ENCODE assay signal across 8 cellular contexts in genomic region chr2:167127135-167127534, GRCh38.
A peak's percentile ranks its signal among the peaks of the same experiment; 100 is the strongest.
DNase-seq lines count a peak whose midpoint lies in the region; ATAC-seq and TF ChIP-seq lines count a peak whose summit lies in the region.

No MANE protein-coding gene starts in this region.

- ATAC-seq in RWPE2 (ENCODE audit: low read depth) = peak; percentile 75
- ATAC-seq in GM21737 (IDR thresholded peaks at IDR 0.05; ENCODE audit: unreplicated experiment) = no peak
- no peak for ATAC-seq in HG02973 (IDR thresholded peaks at IDR 0.05; ENCODE audit: unreplicated experiment)

- intact Hi-C loops in transverse colon (cut with DNase I; ENCODE audit: low total_unique reads) = no loop called here

- in situ Hi-C loops in transverse colon (cut with MboI; ENCODE audit: low pct_ligation_motif_present in 1 of 4, low pct_unique_long_range_greater_than_20kb in 1 of 4, low sequenced_read_pairs in 3 of 4) = no loop called here

- H3K27me3 ChIP-seq in RWPE2 (ENCODE audit: insufficient read depth, poor library complexity, severe bottlenecking) (no peaks in the 10 kb centered on the region), transverse colon (no peaks in the 10 kb centered on the region)

- H3K9me3 ChIP-seq in RWPE2 (ENCODE audit: severe bottlenecking) = no peaks in the 10 kb centered on the region
- H3K9me3 ChIP-seq in transverse colon = no peaks in the 10 kb centered on the region

- H3K36me3 ChIP-seq in RWPE2 (ENCODE audit: low read depth) (no peaks in the 10 kb centered on the region), transverse colon (no peaks in the 10 kb centered on the region)

- peak; percentile 35 for DNase-seq in AG20443 (ENCODE audit: low spot score)
- peak; percentile 61 for DNase-seq in HT1080 (ENCODE audit: low read depth)
- DNase-seq in RWPE2 (ENCODE audit: low spot score) = no peak
- DNase-seq in glomerular visceral epithelial cell (ENCODE audit: extremely low spot score) = peak; percentile 27
- no peak for DNase-seq in transverse colon
- DNase-seq in GM19238 (ENCODE audit: insufficient read length, low spot score) = no peak

- H3K4me1 ChIP-seq in RWPE2 (ENCODE audit: insufficient read depth, poor library complexity, severe bottlenecking) (no peaks in the 10 kb centered on the region), transverse colon (no peaks in the 10 kb centered on the region)

- no peak for TF ChIP-seq POLR2A in transverse colon (IDR thresholded peaks at IDR 0.05)

- TF ChIP-seq CTCF in RWPE2 (IDR thresholded peaks at IDR 0.05; ENCODE audit: poor library complexity, severe bottlenecking) (peak; percentile 65), transverse colon (IDR thresholded peaks at IDR 0.05) (no peak)

- H3K27ac ChIP-seq in RWPE2 (ENCODE audit: poor library complexity, severe bottlenecking) (no peak overlapping the region), transverse colon (no peak overlapping the region)

- no peak for TF ChIP-seq EP300 in transverse colon (IDR thresholded peaks at IDR 0.05; ENCODE audit: low read depth)

- WGBS in transverse colon (ENCODE audit: low coverage in 1 of 2), 2 donors = 6 to 13% methylated on average over 1 of the region's 1 CpG

- no peak overlapping the region for H3K4me3 ChIP-seq in RWPE2 (ENCODE audit: severe bottlenecking)
- no peak overlapping the region for H3K4me3 ChIP-seq in transverse colon

Comparison
In these comparisons a context has a peak if more than half of its experiments do, and no peak if none do; other contexts are left out.
1. DNase-seq: peak in AG20443 (single experiment), HT1080 (single experiment) and glomerular visceral epithelial cell (single experiment); none in RWPE2 (single experiment), transverse colon (single experiment) and GM19238 (single experiment).